13 cellular contexts compared by ENCODE assay signal in genomic region chr1:89605692-89606091, GRCh38. TPM values are rescaled to one million over a fixed set of nuclear protein-coding genes. Genes with fewer than 3 reads are reported as not detected.
A peak's percentile ranks its signal among the peaks of the same experiment; 100 is the strongest.
DNase-seq lines count a peak whose midpoint lies in the region; ATAC-seq lines count a peak whose summit lies in the region.
"Had no signal": no experiment of that assay in that cellular context is flagged by ENCODE, and none has a peak within 500 bp of the region (broad histone marks: within the 10 kb centered on the region; RNA-seq: fewer than 3 reads in every experiment).

No MANE protein-coding gene starts in this region.

- CTCF ChIA-PET in activated naive CD4-positive, alpha-beta T cell treated with anti-CD3 and anti-CD28 coated beads, Interleukin-2, amount 10 ng/mL, durations not matched to agents 7 days and 5 days (lab: Charles Lee): interaction anchor here (1.1 to 6.0 kb wide), 3 partner anchors 122 to 157 kb away, joined by 3 to 29 read pairs (median 11); no protein-coding TSS in a partner anchor

- peaks cover 95% of the 10 kb centered on the region for H3K4me1 Mint-ChIP-seq in activated naive CD4-positive, alpha-beta T cell treated with anti-CD3 and anti-CD28 coated beads, Interleukin-2, amount 10 ng/mL, durations not matched to agents 7 days and 5 days
- peaks cover 61 to 95% of the 10 kb centered on the region in 2 donors for H3K4me1 Mint-ChIP-seq in stimulated activated naive B cell treated with anti-CD40 and anti-IgM and Interleukin-4, amounts not matched to agents 10 μg/mL and 1 μg/mL and 100 μg/mL, for 72 hours

- no peak overlapping the region for H3K4me3 Mint-ChIP-seq in activated naive CD4-positive, alpha-beta T cell treated with anti-CD3 and anti-CD28 coated beads, Interleukin-2, amount 10 ng/mL, durations not matched to agents 7 days and 5 days
- peak overlapping the region in 1 of 2 donors; percentile 11 for H3K4me3 Mint-ChIP-seq in stimulated activated naive B cell treated with anti-CD40 and anti-IgM and Interleukin-4, amounts not matched to agents 10 μg/mL and 1 μg/mL and 100 μg/mL, for 72 hours

- H3K9me3 Mint-ChIP-seq in activated naive CD4-positive, alpha-beta T cell treated with anti-CD3 and anti-CD28 coated beads, Interleukin-2, amount 10 ng/mL, durations not matched to agents 7 days and 5 days: no peaks in the 10 kb centered on the region
- H3K9me3 Mint-ChIP-seq in stimulated activated naive B cell treated with anti-CD40 and anti-IgM and Interleukin-4, amounts not matched to agents 10 μg/mL and 1 μg/mL and 100 μg/mL, for 72 hours: no peaks in the 10 kb centered on the region

- DNase-seq in activated naive CD4-positive, alpha-beta T cell treated with anti-CD3 and anti-CD28 coated beads, Interleukin-2, amount 10 ng/mL, durations not matched to agents 7 days and 5 days: no peak
- no peak for DNase-seq in activated naive CD4-positive, alpha-beta T cell treated with anti-CD3 and anti-CD28 coated beads, Interleukin-2, amount 50 U/mL, for 16 hours
- peak; percentile 87 for DNase-seq in SK-MEL-5 (ENCODE audit: low read depth, low spot score)
- DNase-seq in epidermal melanocyte (ENCODE audit: insufficient read length, low spot score): peak; percentile 71
- DNase-seq in stimulated activated naive B cell treated with anti-CD40 and anti-IgM and Interleukin-4, amounts not matched to agents 10 μg/mL and 1 μg/mL and 100 μg/mL, for 72 hours: no peak
- DNase-seq in SHP77 treated with DMSO at 0.1 percent for 48 hours (lab: John Stamatoyannopoulos, UW): no peak
- DNase-seq in inferior parietal cortex (ENCODE audit: extremely low spot score): no peak
- DNase-seq: BE2C, colonic mucosa, NCI-H82 had no signal

- H3K27ac Mint-ChIP-seq in activated naive CD4-positive, alpha-beta T cell treated with anti-CD3 and anti-CD28 coated beads, Interleukin-2, amount 10 ng/mL, durations not matched to agents 7 days and 5 days: peak overlapping the region; percentile 100
- H3K27ac Mint-ChIP-seq in stimulated activated naive B cell treated with anti-CD40 and anti-IgM and Interleukin-4, amounts not matched to agents 10 μg/mL and 1 μg/mL and 100 μg/mL, for 72 hours: peak overlapping the region; percentile 56

- H3K27me3 Mint-ChIP-seq in activated naive CD4-positive, alpha-beta T cell treated with anti-CD3 and anti-CD28 coated beads, Interleukin-2, amount 10 ng/mL, durations not matched to agents 7 days and 5 days: peaks cover 9% of the 10 kb centered on the region
- no peaks in the 10 kb centered on the region for H3K27me3 Mint-ChIP-seq in stimulated activated naive B cell treated with anti-CD40 and anti-IgM and Interleukin-4, amounts not matched to agents 10 μg/mL and 1 μg/mL and 100 μg/mL, for 72 hours

- in situ Hi-C loops in SK-MEL-5 (cut with HindIII; ENCODE audit: low pct_unique_long_range_greater_than_20kb, low sequenced_read_pairs): no loop called here

- H3K36me3 Mint-ChIP-seq in activated naive CD4-positive, alpha-beta T cell treated with anti-CD3 and anti-CD28 coated beads, Interleukin-2, amount 10 ng/mL, durations not matched to agents 7 days and 5 days: peaks cover 23% of the 10 kb centered on the region
- H3K36me3 Mint-ChIP-seq in stimulated activated naive B cell treated with anti-CD40 and anti-IgM and Interleukin-4, amounts not matched to agents 10 μg/mL and 1 μg/mL and 100 μg/mL, for 72 hours: peaks cover 9 to 26% of the 10 kb centered on the region in 2 donors

- ATAC-seq in stimulated activated naive B cell treated with anti-CD40 and anti-IgM and Interleukin-4, amounts not matched to agents 10 μg/mL and 1 μg/mL and 100 μg/mL, for 72 hours (replicated peaks): no peak
- no peak for ATAC-seq in esophagus mucosa
- ATAC-seq: activated CD4-positive, CD25-positive, alpha-beta regulatory T cell treated with anti-CD3 and anti-CD28 coated beads, Interleukin-2, amount 50 U/mL, for 24 hours; left lobe of liver had no signal

RNA-seq across cellular contexts. Expression of gene LRRC8C, which starts 27.2 kb away (rescaled TPM):
- total RNA-seq in SK-MEL-5 (2014; rRNA removed; shearing (Covaris generic)): 2.7 and 3.2 TPM in 2 replicates
- polyA plus RNA-seq in SK-MEL-5 (2015; cell fraction: cytosol; rRNA removed): 2.7 and 3.6 TPM in 2 replicates
- polyA plus RNA-seq in SK-MEL-5 (2015; cell fraction: nucleus; rRNA removed): 1.1 and 1.2 TPM in 2 replicates
- total RNA-seq in esophagus mucosa: 1.8 TPM

Comparison
In these comparisons a context has a peak if more than half of its experiments do, and no peak if none do; other contexts are left out.
1. DNase-seq: peak in SK-MEL-5 (single experiment) and epidermal melanocyte (single experiment); none in activated naive CD4-positive, alpha-beta T cell treated with anti-CD3 and anti-CD28 coated beads, Interleukin-2, amount 10 ng/mL, durations not matched to agents 7 days and 5 days (single experiment), activated naive CD4-positive, alpha-beta T cell treated with anti-CD3 and anti-CD28 coated beads, Interleukin-2, amount 50 U/mL, for 16 hours (single experiment), stimulated activated naive B cell treated with anti-CD40 and anti-IgM and Interleukin-4, amounts not matched to agents 10 μg/mL and 1 μg/mL and 100 μg/mL, for 72 hours (single experiment), SHP77 treated with DMSO at 0.1 percent for 48 hours (single experiment) and inferior parietal cortex (single experiment).